ENCODE assay signal across 8 cellular contexts in genomic region chr5:153831976-153832375, GRCh38.
DNase-seq lines count a peak whose midpoint lies in the region; ATAC-seq and TF ChIP-seq lines count a peak whose summit lies in the region.

No MANE protein-coding gene starts in this region.

- no peaks in the 10 kb centered on the region for H3K9me3 ChIP-seq in A673 (ENCODE audit: low read depth, low read length, poor library complexity, severe bottlenecking)

- intact Hi-C loops in A673 (cut with micrococcal nuclease; ENCODE audit: unreplicated experiment): no loop called here

- no peaks in the 10 kb centered on the region for H3K36me3 ChIP-seq in A673 (ENCODE audit: insufficient read depth, low read length, poor library complexity, severe bottlenecking)

- no peak overlapping the region for H3K27ac Mint-ChIP-seq in WTC11

- CTCF ChIA-PET in A673 (lab: Charles Lee): no interaction called here
- CTCF ChIA-PET in WTC11 (lab: Charles Lee): no interaction called here

- no peaks in the 10 kb centered on the region for H3K27me3 ChIP-seq in A673 (replicated peaks; ENCODE audit: insufficient read depth, low read depth, low read length, poor library complexity)

- peak; percentile 88 for ATAC-seq in GM19455 (IDR thresholded peaks at IDR 0.05; ENCODE audit: unreplicated experiment)
- peak; percentile 93 for ATAC-seq in HG03521 (IDR thresholded peaks at IDR 0.05; ENCODE audit: unreplicated experiment)
- ATAC-seq in WTC11: peak; percentile 77
- ATAC-seq in GM21381 (IDR thresholded peaks at IDR 0.05; ENCODE audit: unreplicated experiment): no peak
- ATAC-seq in HG02970 (IDR thresholded peaks at IDR 0.05; ENCODE audit: low FRiP score, unreplicated experiment): no peak

- no TSS peak for BruUV-seq in A673 (replicated peaks; lab: Mats Ljungman, UMichigan)

- TF ChIP-seq CTCF in A673 (conservative IDR thresholded peaks at IDR 0.05; ENCODE audit: low read depth, low read length) (no peak), WTC11 (IDR thresholded peaks at IDR 0.05) (no peak)

- no peak overlapping the region for H3K4me3 ChIP-seq in A673 (ENCODE audit: low read depth, low read length, poor library complexity, severe bottlenecking)

- H3K9me3 Mint-ChIP-seq in WTC11: peaks cover 5% of the 10 kb centered on the region; the same call in 1 of the 2 replicates

- peak; percentile 54 for DNase-seq in A673 (ENCODE audit: low spot score)
- no peak for DNase-seq in WTC11 (ENCODE audit: low spot score)
- no peak for DNase-seq in D341Med (ENCODE audit: low spot score)
- DNase-seq in SHP77 (lab: John Stamatoyannopoulos, UW): no peak

- no peaks in the 10 kb centered on the region for H3K4me1 ChIP-seq in A673 (ENCODE audit: insufficient read depth, low read length, poor library complexity, severe bottlenecking)

- H3K36me3 Mint-ChIP-seq in WTC11: no peaks in the 10 kb centered on the region

- H3K4me3 Mint-ChIP-seq in WTC11: peak overlapping the region; percentile 12; the same call in 1 of the 2 replicates

- 0 out of 2 replicates have a peak, but pooled peaks cover 4% of the 10 kb centered on the region for H3K27me3 Mint-ChIP-seq in WTC11 (ENCODE audit: low read depth)

- POLR2A ChIA-PET in A673 (lab: Charles Lee; ENCODE audit: low non-redundant PET): no interaction called here
- POLR2A ChIA-PET in WTC11 (lab: Charles Lee): no interaction called here

- H3K27ac ChIP-seq in A673 (ENCODE audit: low read depth, low read length, poor library complexity, severe bottlenecking): no peak overlapping the region

- peaks cover 15% of the 10 kb centered on the region for H3K4me1 Mint-ChIP-seq in WTC11

TF ChIP-seq in WTC11, 78 proteins besides CTCF, POLR2A, EP300 and RAD21:
- TF ChIP-seq E2F5 (CRISPR knock-in tag; IDR thresholded peaks at IDR 0.05): no peak
- no peak for TF ChIP-seq ZNF121 (CRISPR knock-in tag; IDR thresholded peaks at IDR 0.05)
- TF ChIP-seq CBFB (CRISPR knock-in tag; IDR thresholded peaks at IDR 0.05; ENCODE audit: low read depth): no peak
- no peak for TF ChIP-seq FOXK1 (CRISPR knock-in tag; IDR thresholded peaks at IDR 0.05)
- peak; percentile 39; the same call in 1 of the 2 replicates for TF ChIP-seq NFYB (CRISPR knock-in tag; conservative IDR thresholded peaks at IDR 0.05; ENCODE audit: low read depth)
- TF ChIP-seq USF1 (CRISPR knock-in tag; IDR thresholded peaks at IDR 0.05): peak; percentile 93
- no peak for TF ChIP-seq NR1H2 (CRISPR knock-in tag; IDR thresholded peaks at IDR 0.05)
- peak; percentile 93 for TF ChIP-seq USF2 (CRISPR knock-in tag; IDR thresholded peaks at IDR 0.05)

Comparison
In these comparisons a context has a peak if more than half of its experiments do, and no peak if none do; other contexts are left out.
1. ATAC-seq: peak in GM19455 (single experiment), HG03521 (single experiment) and WTC11 (single experiment); none in GM21381 (single experiment) and HG02970 (single experiment).